In the genomic region with DNA sequence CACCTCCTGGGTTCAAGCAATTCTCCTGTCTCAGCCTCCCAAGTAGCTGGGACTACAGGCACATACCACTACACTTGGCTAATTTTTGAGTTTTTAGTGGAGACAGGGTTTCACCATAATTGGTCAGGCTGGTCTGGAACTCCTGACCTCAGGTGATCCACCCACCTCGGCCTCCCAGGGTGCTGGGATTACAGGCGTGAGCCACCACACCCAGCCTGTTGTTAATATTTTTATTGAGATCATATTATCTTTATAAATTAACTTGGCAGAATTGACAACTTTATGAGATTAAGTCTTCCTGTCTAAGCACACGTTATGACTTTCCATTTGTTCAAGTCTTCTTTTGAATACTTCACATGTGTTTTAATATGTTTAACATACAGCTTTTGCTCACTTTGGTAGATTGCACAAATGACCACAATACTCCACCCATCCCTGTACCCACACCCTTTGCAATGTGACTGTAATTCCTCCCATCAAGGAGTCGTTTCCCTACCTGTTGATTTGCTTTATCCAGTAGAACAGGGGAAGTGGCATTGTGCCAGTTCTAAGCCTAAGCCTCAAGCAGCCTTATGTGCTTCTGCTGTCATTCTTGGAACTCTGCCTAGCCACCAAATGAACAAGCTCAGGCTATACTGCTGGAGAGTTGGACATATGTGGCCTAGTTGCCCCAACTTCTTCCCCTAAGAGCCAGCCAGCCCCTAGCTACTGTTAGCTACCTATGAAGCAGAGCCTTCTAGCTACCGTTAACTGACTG, we compare ENCODE assay signal across 14 cellular contexts. TPM values are rescaled to one million over a fixed set of nuclear protein-coding genes. Genes with fewer than 3 reads are reported as not detected.
A peak's percentile ranks its signal among the peaks of the same experiment; 100 is the strongest.
DNase-seq lines count a peak whose midpoint lies in the region; ATAC-seq and TF ChIP-seq lines count a peak whose summit lies in the region.
"Had no signal": no experiment of that assay in that cellular context is flagged by ENCODE, and none has a peak within 500 bp of the region (broad histone marks: within the 10 kb centered on the region; RNA-seq: fewer than 3 reads in every experiment).

No MANE protein-coding gene starts in this region.

- no peak overlapping the region for H3K27ac ChIP-seq in gastroesophageal sphincter

- no peaks in the 10 kb centered on the region for H3K27me3 Mint-ChIP-seq in immature natural killer cell (ENCODE audit: low read depth in 3 of 3)
- H3K27me3 Mint-ChIP-seq: activated naive CD4-positive, alpha-beta T cell treated with anti-CD3 and anti-CD28 coated beads, Interleukin-2, amount 50 U/mL, for 24 hours had no signal

- WGBS in gastroesophageal sphincter (ENCODE audit: low coverage in 1 of 2), 2 donors = 75 to 81% methylated on average over 5 of the region's 5 CpGs

- H3K9me3 Mint-ChIP-seq in immature natural killer cell = no peaks in the 10 kb centered on the region
- H3K9me3 Mint-ChIP-seq: activated naive CD4-positive, alpha-beta T cell treated with anti-CD3 and anti-CD28 coated beads, Interleukin-2, amount 50 U/mL, for 24 hours; CD8-positive, alpha-beta memory T cell had no signal

- in situ Hi-C loops in astrocyte of the spinal cord (cut with HindIII; ENCODE audit: low sequenced_read_pairs) = no loop called here

- no peak overlapping the region for H3K4me3 Mint-ChIP-seq in immature natural killer cell
- H3K4me3 Mint-ChIP-seq: activated naive CD4-positive, alpha-beta T cell treated with anti-CD3 and anti-CD28 coated beads, Interleukin-2, amount 50 U/mL, for 24 hours; CD8-positive, alpha-beta memory T cell; endodermal cell had no signal

- DNase-seq in EH (ENCODE audit: low read depth) = peak; percentile 73
- peak; percentile 94 for DNase-seq in LNCaP clone FGC (ENCODE audit: low read depth)
- peak; percentile 71 for DNase-seq in astrocyte of the spinal cord (ENCODE audit: low read depth, low spot score)
- DNase-seq in kidney tubule cell (ENCODE audit: low spot score) = peak; percentile 30
- no peak for DNase-seq in immature natural killer cell
- DNase-seq in activated CD4-positive, alpha-beta T cell treated with anti-CD3 and anti-CD28 coated beads for 1 hour = no peak
- DNase-seq: CD8-positive, alpha-beta memory T cell; endodermal cell; kidney; NCI-H1092; occipital lobe had no signal

- H3K4me1 Mint-ChIP-seq in immature natural killer cell = peaks cover 0 to 5% of the 10 kb centered on the region in 2 donors
- H3K4me1 Mint-ChIP-seq: activated naive CD4-positive, alpha-beta T cell treated with anti-CD3 and anti-CD28 coated beads, Interleukin-2, amount 50 U/mL, for 24 hours; CD8-positive, alpha-beta memory T cell; endodermal cell had no signal

- TF ChIP-seq POLR2A in gastroesophageal sphincter (IDR thresholded peaks at IDR 0.05) = no peak

- H3K9me3 ChIP-seq in gastroesophageal sphincter = no peaks in the 10 kb centered on the region

- no peak for TF ChIP-seq EP300 in gastroesophageal sphincter (IDR thresholded peaks at IDR 0.05)

- TF ChIP-seq CTCF in LNCaP clone FGC (IDR thresholded peaks at IDR 0.05; ENCODE audit: control insufficient read depth, extremely low read depth, insufficient read depth) = no peak
- no peak for TF ChIP-seq CTCF in astrocyte of the spinal cord (IDR thresholded peaks at IDR 0.05; ENCODE audit: low read depth, low read length)
- no peak for TF ChIP-seq CTCF in gastroesophageal sphincter (IDR thresholded peaks at IDR 0.05)

- H3K36me3 ChIP-seq in gastroesophageal sphincter = no peaks in the 10 kb centered on the region

- no peaks in the 10 kb centered on the region for H3K4me1 ChIP-seq in gastroesophageal sphincter

- H3K4me3 ChIP-seq in LNCaP clone FGC (ENCODE audit: low read depth, low read length) (no peak overlapping the region), astrocyte of the spinal cord (ENCODE audit: low read depth, low read length) (no peak overlapping the region), gastroesophageal sphincter (no peak overlapping the region)

- H3K27me3 ChIP-seq in gastroesophageal sphincter = no peaks in the 10 kb centered on the region

- ATAC-seq in HG03139 (IDR thresholded peaks at IDR 0.05; ENCODE audit: unreplicated experiment) = no peak
- ATAC-seq in gastroesophageal sphincter = no peak

- H3K27ac Mint-ChIP-seq in immature natural killer cell = no peak overlapping the region
- H3K27ac Mint-ChIP-seq: activated naive CD4-positive, alpha-beta T cell treated with anti-CD3 and anti-CD28 coated beads, Interleukin-2, amount 50 U/mL, for 24 hours; endodermal cell had no signal

- peaks cover 0 to 16% (median 2%) of the 10 kb centered on the region in 3 donors for H3K36me3 Mint-ChIP-seq in immature natural killer cell
- H3K36me3 Mint-ChIP-seq: activated naive CD4-positive, alpha-beta T cell treated with anti-CD3 and anti-CD28 coated beads, Interleukin-2, amount 50 U/mL, for 24 hours; CD8-positive, alpha-beta memory T cell had no signal

RNA-seq across cellular contexts. Expression of a gene that starts 8.2 kb away (rescaled TPM):
- 1 to 10 TPM in 3 of 4 donors, under 1 TPM in 1; 0.87 to 2.2 (median 1.8) TPM for total RNA-seq in gastroesophageal sphincter
- polyA plus RNA-seq in immature natural killer cell = 1 to 10 TPM; 1.2 to 1.5 (median 1.4) TPM

Comparison
In these comparisons a context has a peak if more than half of its experiments do, and no peak if none do; other contexts are left out.
1. DNase-seq: peak in EH (single experiment), LNCaP clone FGC (single experiment), astrocyte of the spinal cord (single experiment) and kidney tubule cell (single experiment); none in immature natural killer cell (0 of 3) and activated CD4-positive, alpha-beta T cell treated with anti-CD3 and anti-CD28 coated beads for 1 hour (single experiment).